8 cellular contexts compared by ENCODE assay signal in genomic region chr1:186304982-186305949, GRCh38. TPM values are rescaled to one million over a fixed set of nuclear protein-coding genes. Genes with fewer than 3 reads are reported as not detected.
DNase-seq lines count a peak whose midpoint lies in the region; ATAC-seq and TF ChIP-seq lines count a peak whose summit lies in the region.

No MANE protein-coding gene starts in this region.

- POLR2A ChIA-PET in CD4-positive, alpha-beta T cell (lab: Charles Lee) = interaction anchor here (1.2 to 2.8 kb wide), 3 partner anchors 15 to 988 kb away, joined by 3 to 40 read pairs (median 6); no protein-coding TSS in a partner anchor
- POLR2A ChIA-PET in naive thymus-derived CD4-positive, alpha-beta T cell (lab: Charles Lee) = interaction anchor here (0.6 to 3.3 kb wide), 4 partner anchors 15 to 20 kb away, joined by 3 to 32 read pairs (median 8); no protein-coding TSS in a partner anchor

- no peaks in the 10 kb centered on the region for H3K9me3 ChIP-seq in CD4-positive, alpha-beta T cell (ENCODE audit: control insufficient read depth, low read length)
- peaks cover 0 to 5% (median 0%) of the 10 kb centered on the region in 3 experiments for H3K9me3 ChIP-seq in naive thymus-derived CD4-positive, alpha-beta T cell (ENCODE audit: control insufficient read depth in 2 of 3, low read length in 3 of 3)
- no peaks in the 10 kb centered on the region for H3K9me3 ChIP-seq in mucosa of descending colon

- ATAC-seq in CD4-positive, alpha-beta T cell (ENCODE audit: poor library complexity) = peak; percentile 43
- ATAC-seq in GM18505 (IDR thresholded peaks at IDR 0.05; ENCODE audit: unreplicated experiment) = peak; percentile 80
- peak; percentile 76 for ATAC-seq in HG02981 (IDR thresholded peaks at IDR 0.05; ENCODE audit: unreplicated experiment)
- ATAC-seq in naive thymus-derived CD4-positive, alpha-beta T cell = peak; percentile 39
- ATAC-seq in mucosa of descending colon = no peak

- TF ChIP-seq CTCF in CD4-positive, alpha-beta T cell (IDR thresholded peaks at IDR 0.05) = peak; percentile 72
- no peak for TF ChIP-seq CTCF in mucosa of descending colon (IDR thresholded peaks at IDR 0.05)

- peaks cover 4% of the 10 kb centered on the region for H3K9me3 Mint-ChIP-seq in CD4-positive, alpha-beta T cell
- peaks cover 0 to 5% (median 0%) of the 10 kb centered on the region in 11 donors for H3K9me3 Mint-ChIP-seq in naive thymus-derived CD4-positive, alpha-beta T cell

- peak overlapping the region; percentile 35 for H3K27ac ChIP-seq in CD4-positive, alpha-beta T cell (ENCODE audit: low read depth, low read length)
- peak overlapping the region; percentile 58 for H3K27ac ChIP-seq in naive thymus-derived CD4-positive, alpha-beta T cell (ENCODE audit: low read depth, low read length)

- peaks cover 4% of the 10 kb centered on the region for H3K36me3 Mint-ChIP-seq in CD4-positive, alpha-beta T cell (ENCODE audit: low read depth)
- H3K36me3 Mint-ChIP-seq in naive thymus-derived CD4-positive, alpha-beta T cell = peaks cover 0 to 26% (median 5%) of the 10 kb centered on the region in 5 donors

- CTCF ChIA-PET in CD4-positive, alpha-beta T cell (lab: Charles Lee) = interaction anchor here (0.6 to 1.9 kb wide), 4 partner anchors 8 to 70 kb away, joined by 3 to 10 read pairs (median 4); partner anchors contain the start of genes PRG4 and TPR
- CTCF ChIA-PET in naive thymus-derived CD4-positive, alpha-beta T cell (lab: Charles Lee) = interaction anchor here (0.6 to 8.1 kb wide), 12 partner anchors 9 to 42 kb away, joined by 3 to 50 read pairs (median 4); partner anchors contain the start of gene PRG4

- peaks cover 3 to 83% of the 10 kb centered on the region in 2 donors for H3K4me1 ChIP-seq in naive thymus-derived CD4-positive, alpha-beta T cell (ENCODE audit: control insufficient read depth in 2 of 2, insufficient read depth in 2 of 2, low read length in 2 of 2)
- H3K4me1 ChIP-seq in mucosa of descending colon (ENCODE audit: low read depth) = no peaks in the 10 kb centered on the region

- H3K4me3 ChIP-seq in naive thymus-derived CD4-positive, alpha-beta T cell (ENCODE audit: low read length) = no peak overlapping the region
- H3K4me3 ChIP-seq in mucosa of descending colon = no peak overlapping the region

- TF ChIP-seq POLR2A in GM18505 (IDR thresholded peaks at IDR 0.05; ENCODE audit: borderline replicate concordance, extremely low read depth, insufficient read depth, insufficient read length) = no peak

- H3K4me3 Mint-ChIP-seq in CD4-positive, alpha-beta T cell = peak overlapping the region; percentile 9
- H3K4me3 Mint-ChIP-seq in naive thymus-derived CD4-positive, alpha-beta T cell = peak overlapping the region in 9 of 10 donors; percentile 2 to 76 (median 45)

- intact Hi-C loops in CD4-positive, alpha-beta T cell (cut with DNase I, micrococcal nuclease) = loop anchor here in 1 of 2 experiments (1.0 to 2.0 kb wide), 2 partner anchors 16 to 33 kb away; no protein-coding TSS in a partner anchor
- intact Hi-C loops in naive thymus-derived CD4-positive, alpha-beta T cell (cut with micrococcal nuclease) = loop anchor here (1.0 to 10.0 kb wide), 11 partner anchors 8 to 1550 kb away; partner anchors contain the start of genes EDEM3 (in 2 of the 2), IVNS1ABP (in 1 of the 2), ODR4 (in 1 of the 2) and RNF2 (in 1 of the 2)
- intact Hi-C loops in mucosa of descending colon (cut with DNase I, micrococcal nuclease) = no loop called here

- H3K4me1 Mint-ChIP-seq in CD4-positive, alpha-beta T cell (ENCODE audit: low read depth) = peaks cover 54% of the 10 kb centered on the region
- peaks cover 35 to 66% (median 56%) of the 10 kb centered on the region in 7 donors for H3K4me1 Mint-ChIP-seq in naive thymus-derived CD4-positive, alpha-beta T cell

- no peaks in the 10 kb centered on the region for H3K27me3 Mint-ChIP-seq in CD4-positive, alpha-beta T cell
- H3K27me3 Mint-ChIP-seq in naive thymus-derived CD4-positive, alpha-beta T cell = no peaks in the 10 kb centered on the region

- H3K27me3 ChIP-seq in CD4-positive, alpha-beta T cell (ENCODE audit: control insufficient read depth, insufficient read depth, low read length) = no peaks in the 10 kb centered on the region
- H3K27me3 ChIP-seq in naive thymus-derived CD4-positive, alpha-beta T cell (ENCODE audit: control insufficient read depth in 2 of 2, insufficient read depth in 2 of 2, low read length in 2 of 2) = no peaks in the 10 kb centered on the region

- peak overlapping the region; percentile 80 for H3K27ac Mint-ChIP-seq in CD4-positive, alpha-beta T cell
- H3K27ac Mint-ChIP-seq in naive thymus-derived CD4-positive, alpha-beta T cell = peak overlapping the region; percentile 82 to 95 (median 91)

- DNase-seq in CD4-positive, alpha-beta T cell = no peak
- DNase-seq in NCI-H82 (lab: John Stamatoyannopoulos, UW) = peak; percentile 92
- DNase-seq in central memory CD4-positive, alpha-beta T cell = peak; percentile 14
- peak in 6 of 9 donors; percentile 34 to 51 (median 42) for DNase-seq in naive thymus-derived CD4-positive, alpha-beta T cell
- no peak for DNase-seq in NCI-H2081 treated with DMSO at 0.1 percent for 48 hours (lab: John Stamatoyannopoulos, UW)
- DNase-seq in mucosa of descending colon = no peak

- no peaks in the 10 kb centered on the region for H3K36me3 ChIP-seq in naive thymus-derived CD4-positive, alpha-beta T cell (ENCODE audit: control insufficient read depth in 2 of 3, insufficient read depth in 3 of 3, low read length in 3 of 3)
- no peaks in the 10 kb centered on the region for H3K36me3 ChIP-seq in mucosa of descending colon (ENCODE audit: low read depth)

RNA-seq across cellular contexts. Expression of gene PRG4, which starts 9.2 kb away (rescaled TPM):
- total RNA-seq in CD4-positive, alpha-beta T cell = under 1 TPM; 0.06 to 0.08 TPM
- total RNA-seq in naive thymus-derived CD4-positive, alpha-beta T cell = 1 to 10 TPM in 1 of 5 experiments, under 1 TPM in 4; 0.13 to 8.9 (median 0.24) TPM
- polyA plus RNA-seq in naive thymus-derived CD4-positive, alpha-beta T cell = under 1 TPM; 0.16 to 0.33 TPM
- under 1 TPM in 2 of 3 donors, not detected in 1; 0.10 to 0.32 TPM for total RNA-seq in mucosa of descending colon

Comparison
In these comparisons a context has a peak if more than half of its experiments do, and no peak if none do; other contexts are left out.
1. DNase-seq: peak in NCI-H82 (single experiment), central memory CD4-positive, alpha-beta T cell (single experiment) and naive thymus-derived CD4-positive, alpha-beta T cell (6 of 9); none in CD4-positive, alpha-beta T cell (0 of 10), NCI-H2081 treated with DMSO at 0.1 percent for 48 hours (single experiment) and mucosa of descending colon (0 of 3).
2. intact Hi-C loops: an anchor here in naive thymus-derived CD4-positive, alpha-beta T cell (1.0 to 10.0 kb wide); none called in mucosa of descending colon.